In genomic region chr11:61833926-61834277, GRCh38 we compare ENCODE assay signal across 9 cellular contexts. TPM values are rescaled to one million over a fixed set of nuclear protein-coding genes. Genes with fewer than 3 reads are reported as not detected.
A peak's percentile ranks its signal among the peaks of the same experiment; 100 is the strongest.
DNase-seq lines count a peak whose midpoint lies in the region; ATAC-seq and TF ChIP-seq lines count a peak whose summit lies in the region.
"Had no signal": no experiment of that assay in that cellular context is flagged by ENCODE, and none has a peak within 500 bp of the region (broad histone marks: within the 10 kb centered on the region; RNA-seq: fewer than 3 reads in every experiment).

No MANE protein-coding gene starts in this region.

- POLR2A ChIA-PET in activated B cell treated with CpG ODN at 0.5 μM for 24 hours (lab: Charles Lee) = interaction anchor here (0.6 to 3.3 kb wide), 7 partner anchors 12 to 134 kb away, joined by 3 to 41 read pairs (median 4); partner anchors contain the start of genes FADS1, FEN1 and FTH1

- H3K4me3 ChIP-seq in HUES48 (ENCODE audit: low read depth, low read length) (no peak overlapping the region), iPS DF 6.9 (ENCODE audit: low read length) (no peak overlapping the region), spleen (no peak overlapping the region), H7 (ENCODE audit: insufficient read depth, low read depth, low read length) (no peak overlapping the region)

- H3K4me1 ChIP-seq in HUES48 (ENCODE audit: control insufficient read depth, insufficient read depth, low read length) = peaks cover 37% of the 10 kb centered on the region
- H3K4me1 ChIP-seq in iPS DF 6.9 (ENCODE audit: control insufficient read depth, insufficient read depth, low read length) = peaks cover 13% of the 10 kb centered on the region
- peaks cover 8 to 78% (median 27%) of the 10 kb centered on the region in 6 donors for H3K4me1 ChIP-seq in spleen

- H3K4me1 Mint-ChIP-seq in activated B cell treated with CpG ODN at 0.5 μM for 24 hours = peaks cover 41% of the 10 kb centered on the region

- H3K27me3 ChIP-seq in HUES48 (ENCODE audit: control insufficient read depth, insufficient read depth, low read length) (no peaks in the 10 kb centered on the region), iPS DF 6.9 (ENCODE audit: control insufficient read depth, insufficient read depth, low read length) (no peaks in the 10 kb centered on the region), spleen (replicated peaks in 1 of 7) (peaks cover 0 to 11% (median 3%) of the 10 kb centered on the region in 7 donors), H7 (ENCODE audit: control insufficient read depth, insufficient read depth, low read length) (no peaks in the 10 kb centered on the region)

- TF ChIP-seq POLR2A in spleen (IDR thresholded peaks at IDR 0.05) = no peak

- H3K9me3 ChIP-seq in HUES48 (ENCODE audit: control insufficient read depth, insufficient read depth, low read length) (no peaks in the 10 kb centered on the region), iPS DF 6.9 (ENCODE audit: control insufficient read depth, insufficient read depth, low read length) (no peaks in the 10 kb centered on the region), spleen (no peaks in the 10 kb centered on the region)

- no peaks in the 10 kb centered on the region for H3K9me3 Mint-ChIP-seq in activated B cell treated with CpG ODN at 0.5 μM for 24 hours

- peaks cover 5% of the 10 kb centered on the region for H3K27me3 Mint-ChIP-seq in activated B cell treated with CpG ODN at 0.5 μM for 24 hours

- CTCF ChIA-PET in activated B cell treated with CpG ODN at 0.5 μM for 24 hours (lab: Charles Lee) = interaction anchor here (0.9 to 1.8 kb wide), 4 partner anchors 18 to 274 kb away, joined by 3 to 4 read pairs (median 4); no protein-coding TSS in a partner anchor

- intact Hi-C loops in activated B cell treated with CpG ODN at 0.5 μM for 24 hours (cut with micrococcal nuclease) = loop anchor here (2.0 kb wide), 1 partner anchor 19 kb away; no protein-coding TSS in a partner anchor
- intact Hi-C loops in spleen (cut with DNase I; ENCODE audit: low total_unique reads) = no loop called here

- H3K36me3 ChIP-seq in HUES48 (ENCODE audit: control insufficient read depth, insufficient read depth, low read length) (peaks cover 35% of the 10 kb centered on the region), iPS DF 6.9 (ENCODE audit: control insufficient read depth, insufficient read depth, low read length) (peaks cover 14% of the 10 kb centered on the region), spleen (no peaks in the 10 kb centered on the region), H7 (replicated peaks; ENCODE audit: control insufficient read depth, insufficient read depth, low read length) (peaks cover 22% of the 10 kb centered on the region)

- H3K9ac ChIP-seq in HUES48 (ENCODE audit: low read depth, low read length) = no peak overlapping the region

- H3K27ac ChIP-seq in HUES48 (ENCODE audit: low read depth, low read length) (peak overlapping the region; percentile 56), iPS DF 6.9 (ENCODE audit: low read length) (peak overlapping the region; percentile 44), spleen (peak overlapping the region in 6 of 8 donors; percentile 62 to 82 (median 75))

- no peak for TF ChIP-seq CTCF in activated B cell treated with CpG ODN at 0.5 μM for 24 hours (IDR thresholded peaks at IDR 0.05)
- no peak for TF ChIP-seq CTCF in spleen (IDR thresholded peaks at IDR 0.05 in 8 of 11, conservative IDR thresholded peaks at IDR 0.05 in 3 of 11)

- DNase-seq in activated B cell treated with CpG ODN at 0.5 μM for 24 hours (no peak), iPS DF 6.9 (ENCODE audit: low read depth, low spot score) (no peak), spleen (no peak), NAMALWA (ENCODE audit: low spot score) (no peak), H7 (no peak), SW480 (ENCODE audit: low spot score) (no peak)
- DNase-seq: GOT3 had no signal

- H3K4me3 Mint-ChIP-seq in activated B cell treated with CpG ODN at 0.5 μM for 24 hours = peak overlapping the region; percentile 51

- H3K27ac Mint-ChIP-seq in activated B cell treated with CpG ODN at 0.5 μM for 24 hours = peak overlapping the region; percentile 86

- H3K36me3 Mint-ChIP-seq in activated B cell treated with CpG ODN at 0.5 μM for 24 hours (ENCODE audit: low read depth) = no peaks in the 10 kb centered on the region

- WGBS in iPS DF 6.9 (ENCODE audit: insufficient coverage, insufficient read length) = no CpG with 5 or more reads among the region's 12 CpGs
- WGBS in spleen, 5 donors = 83 to 93% (median 90%) methylated on average over 12 of the region's 12 CpGs

- no peak for ATAC-seq in activated B cell treated with CpG ODN at 0.5 μM for 24 hours (ENCODE audit: low read depth)
- no peak for ATAC-seq in HG02798 (IDR thresholded peaks at IDR 0.05; ENCODE audit: poor library complexity, unreplicated experiment)

RNA-seq across cellular contexts. Expression of gene FADS2, which starts 5.8 kb away (rescaled TPM):
- total RNA-seq in activated B cell treated with CpG ODN at 0.5 μM for 24 hours = 10.9 and 13.4 TPM in 2 replicates
- total RNA-seq in spleen = 10 to 100 TPM in 5 of 7 donors, 1 to 10 TPM in 2; 2.8 to 20.6 (median 11.1) TPM
- 10 to 100 TPM in 2 of 3 donors, 1 to 10 TPM in 1; 5.5 to 16.8 (median 14.6) TPM for polyA plus RNA-seq in spleen
- 176 and 225 TPM in 2 replicates for total RNA-seq in H7 (2014; rRNA removed; shearing (Covaris generic))

RNA-seq across cellular contexts. Expression of gene FADS1, which starts 17.1 kb away (rescaled TPM):
- 19.6 and 23.3 TPM in 2 replicates for total RNA-seq in activated B cell treated with CpG ODN at 0.5 μM for 24 hours
- 10 to 100 TPM in 6 of 7 donors, 1 to 10 TPM in 1; 8.6 to 25.6 (median 12.9) TPM for total RNA-seq in spleen
- polyA plus RNA-seq in spleen = 1 to 10 TPM; 2.2 to 6.7 (median 3.3) TPM
- total RNA-seq in H7 (2014; rRNA removed; shearing (Covaris generic)) = 99.2 and 115 TPM in 2 replicates

RNA-seq across cellular contexts. Expression of gene FEN1, which starts 41.2 kb away (rescaled TPM):
- 23.9 and 25.4 TPM in 2 replicates for total RNA-seq in activated B cell treated with CpG ODN at 0.5 μM for 24 hours
- total RNA-seq in spleen = 10 to 100 TPM in 5 of 7 donors, 1 to 10 TPM in 2; 8.9 to 17.2 (median 14.8) TPM
- 10 to 100 TPM in 2 of 3 donors, 1 to 10 TPM in 1; 7.3 to 16.7 (median 15.9) TPM for polyA plus RNA-seq in spleen
- total RNA-seq in H7 (2014; rRNA removed; shearing (Covaris generic)) = 103 and 119 TPM in 2 replicates

RNA-seq across cellular contexts. Expression of gene TMEM258, which starts 41.5 kb away (rescaled TPM):
- total RNA-seq in activated B cell treated with CpG ODN at 0.5 μM for 24 hours = 87.4 and 94.0 TPM in 2 replicates
- 10 to 100 TPM; 52.4 to 85.2 (median 62.0) TPM for total RNA-seq in spleen
- 100 to 1,000 TPM; 122 to 185 (median 125) TPM for polyA plus RNA-seq in spleen
- total RNA-seq in H7 (2014; rRNA removed; shearing (Covaris generic)) = 263 and 296 TPM in 2 replicates

RNA-seq across cellular contexts. Expression of gene FADS3, which starts 57.4 kb away (rescaled TPM):
- total RNA-seq in activated B cell treated with CpG ODN at 0.5 μM for 24 hours = 121 and 135 TPM in 2 replicates
- 10 to 100 TPM; 26.3 to 40.8 (median 32.0) TPM for total RNA-seq in spleen
- polyA plus RNA-seq in spleen = 10 to 100 TPM; 39.3 to 63.6 (median 52.7) TPM
- 27.1 and 41.3 TPM in 2 replicates for total RNA-seq in H7 (2014; rRNA removed; shearing (Covaris generic))
